ENCODE assay signal across 8 cellular contexts in the genomic region with DNA sequence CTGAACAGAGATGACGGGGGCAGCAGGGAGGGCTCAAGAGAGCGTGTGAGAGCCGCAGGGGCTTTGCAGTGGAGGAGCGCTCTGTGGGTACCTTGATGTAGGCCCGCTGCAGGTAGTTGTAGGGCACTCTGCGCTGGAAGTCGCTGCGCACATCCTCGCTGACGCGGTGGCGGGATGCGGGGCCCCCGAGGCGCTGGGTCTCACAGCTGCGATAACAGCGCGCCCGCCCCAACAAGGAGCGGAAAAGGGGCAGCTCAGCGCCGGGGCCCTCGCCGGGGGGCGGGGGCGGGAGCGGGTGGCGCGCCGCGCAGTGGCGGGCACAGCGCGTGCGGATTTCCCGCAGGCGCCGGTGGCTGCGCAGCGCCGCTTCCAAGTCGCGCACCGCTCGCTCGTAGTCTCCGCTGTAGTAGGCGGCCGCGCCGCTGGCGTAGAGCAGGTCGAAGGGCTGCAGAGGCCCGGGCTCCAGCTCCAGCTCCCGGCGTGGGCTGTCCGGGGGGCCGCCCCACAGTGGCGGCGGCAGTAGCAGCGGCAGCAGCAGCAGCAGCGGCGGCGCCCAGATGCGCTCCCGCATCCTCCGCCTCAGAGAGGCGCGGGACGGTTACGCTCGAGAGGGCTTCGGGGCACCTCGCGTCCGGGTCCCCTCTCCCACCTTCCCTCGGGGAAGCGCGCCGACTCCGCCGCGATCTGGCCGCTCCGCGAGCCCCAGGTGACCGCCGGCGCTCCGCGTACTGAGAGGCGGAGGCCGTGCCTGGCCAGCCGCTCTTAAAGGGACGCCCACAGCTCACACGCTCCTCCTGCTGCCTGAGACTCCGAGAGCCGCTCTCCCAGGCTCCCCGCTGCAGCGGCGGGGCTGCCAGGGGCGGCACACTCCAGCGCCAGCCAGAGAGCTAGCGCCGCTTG. TPM values are rescaled to one million over a fixed set of nuclear protein-coding genes. Genes with fewer than 3 reads are reported as not detected.
DNase-seq lines count a peak whose midpoint lies in the region; ATAC-seq and TF ChIP-seq lines count a peak whose summit lies in the region.

A gene with protein sequence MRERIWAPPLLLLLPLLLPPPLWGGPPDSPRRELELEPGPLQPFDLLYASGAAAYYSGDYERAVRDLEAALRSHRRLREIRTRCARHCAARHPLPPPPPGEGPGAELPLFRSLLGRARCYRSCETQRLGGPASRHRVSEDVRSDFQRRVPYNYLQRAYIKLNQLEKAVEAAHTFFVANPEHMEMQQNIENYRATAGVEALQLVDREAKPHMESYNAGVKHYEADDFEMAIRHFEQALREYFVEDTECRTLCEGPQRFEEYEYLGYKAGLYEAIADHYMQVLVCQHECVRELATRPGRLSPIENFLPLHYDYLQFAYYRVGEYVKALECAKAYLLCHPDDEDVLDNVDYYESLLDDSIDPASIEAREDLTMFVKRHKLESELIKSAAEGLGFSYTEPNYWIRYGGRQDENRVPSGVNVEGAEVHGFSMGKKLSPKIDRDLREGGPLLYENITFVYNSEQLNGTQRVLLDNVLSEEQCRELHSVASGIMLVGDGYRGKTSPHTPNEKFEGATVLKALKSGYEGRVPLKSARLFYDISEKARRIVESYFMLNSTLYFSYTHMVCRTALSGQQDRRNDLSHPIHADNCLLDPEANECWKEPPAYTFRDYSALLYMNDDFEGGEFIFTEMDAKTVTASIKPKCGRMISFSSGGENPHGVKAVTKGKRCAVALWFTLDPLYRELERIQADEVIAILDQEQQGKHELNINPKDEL (minus strand): TSS at position 737 of the 900 bp plus-strand sequence. CDS start 166 bp downstream, at position 571.

- peaks cover 7 to 9% (median 9%) of the 10 kb centered on the region in 3 donors for H3K4me1 Mint-ChIP-seq in naive B cell

- no peaks in the 10 kb centered on the region for H3K36me3 ChIP-seq in tibial nerve

- H3K9me3 Mint-ChIP-seq in naive B cell = peaks cover 0 to 2% (median 0%) of the 10 kb centered on the region in 7 donors

- H3K4me3 ChIP-seq in foreskin fibroblast (ENCODE audit: low read depth in 1 of 2, low read length in 2 of 2) (peak within 1 kb of the TSS; percentile 67 to 68), tibial nerve (peak within 1 kb of the TSS; percentile 48 to 82 (median 62))

- peak within 1 kb of the TSS in 2 of 6 donors; percentile 8 to 49 for H3K27ac Mint-ChIP-seq in naive B cell

- no peaks in the 10 kb centered on the region for H3K9me3 ChIP-seq in tibial nerve

- peak within 1 kb of the TSS in 7 of 8 donors; percentile 15 to 81 (median 72) for H3K4me3 Mint-ChIP-seq in naive B cell

- H3K27ac ChIP-seq in tibial nerve = peak within 1 kb of the TSS in 3 of 4 donors; percentile 69 to 74 (median 73)

- ATAC-seq in HG03039 (IDR thresholded peaks at IDR 0.05; ENCODE audit: unreplicated experiment) (peak; percentile 71), naive B cell (ENCODE audit: low read depth in 2 of 2) (no peak)

- peaks cover 37 to 59% (median 48%) of the 10 kb centered on the region in 3 donors for H3K27me3 Mint-ChIP-seq in naive B cell

- peaks cover 0 to 11% of the 10 kb centered on the region in 2 donors for H3K36me3 Mint-ChIP-seq in naive B cell

- no peaks in the 10 kb centered on the region for H3K27me3 ChIP-seq in tibial nerve

- DNase-seq in A172 (ENCODE audit: low spot score) (peak; percentile 77), NCI-H2171 (lab: John Stamatoyannopoulos, UW) (peak; percentile 83), foreskin fibroblast (peak; percentile 92 to 97), naive B cell (no peak), tibial nerve (ENCODE audit: low spot score in 2 of 2) (peak; percentile 30 to 48)
- DNase-seq in activated T-cell treated with anti-CD3 and anti-CD28 coated beads, Interleukin-2, amount 50 U/mL, for 48 hours = peak; percentile 45 to 56

- TF ChIP-seq CTCF in foreskin fibroblast (IDR thresholded peaks at IDR 0.05; ENCODE audit: low read depth, low read length) (peak; percentile 65), tibial nerve (IDR thresholded peaks at IDR 0.05) (peak in 3 of 5 experiments; percentile 26 to 55 (median 38))

- TF ChIP-seq EP300 in tibial nerve (IDR thresholded peaks at IDR 0.05) = peak in 1 of 2 donors; percentile 32

- peak; percentile 37 for TF ChIP-seq POLR2A in GM15510 (IDR thresholded peaks at IDR 0.05; ENCODE audit: borderline replicate concordance, extremely low read depth, insufficient read length)
- no peak for TF ChIP-seq POLR2A in tibial nerve (IDR thresholded peaks at IDR 0.05)

- 2 to 3% methylated on average over 28 to 45 of the region's 105 CpGs for WGBS in tibial nerve, 2 donors

- H3K4me1 ChIP-seq in tibial nerve = peaks cover 0 to 21% (median 0%) of the 10 kb centered on the region in 4 donors

RNA-seq across cellular contexts. Expression of the gene that starts here (rescaled TPM):
- 12.6 and 30.3 TPM in 2 replicates for total RNA-seq in A172 (2014; rRNA removed; shearing (Covaris generic))
- polyA plus RNA-seq in naive B cell (ENCODE audit: low read depth in 6 of 6) = not detected
- total RNA-seq in tibial nerve = 10 to 100 TPM in 2 of 4 donors, 1 to 10 TPM in 2; 2.7 to 17.9 (median 12.9) TPM
